Comparison of ENCODE assay signal across 10 cellular contexts in the genomic region with DNA sequence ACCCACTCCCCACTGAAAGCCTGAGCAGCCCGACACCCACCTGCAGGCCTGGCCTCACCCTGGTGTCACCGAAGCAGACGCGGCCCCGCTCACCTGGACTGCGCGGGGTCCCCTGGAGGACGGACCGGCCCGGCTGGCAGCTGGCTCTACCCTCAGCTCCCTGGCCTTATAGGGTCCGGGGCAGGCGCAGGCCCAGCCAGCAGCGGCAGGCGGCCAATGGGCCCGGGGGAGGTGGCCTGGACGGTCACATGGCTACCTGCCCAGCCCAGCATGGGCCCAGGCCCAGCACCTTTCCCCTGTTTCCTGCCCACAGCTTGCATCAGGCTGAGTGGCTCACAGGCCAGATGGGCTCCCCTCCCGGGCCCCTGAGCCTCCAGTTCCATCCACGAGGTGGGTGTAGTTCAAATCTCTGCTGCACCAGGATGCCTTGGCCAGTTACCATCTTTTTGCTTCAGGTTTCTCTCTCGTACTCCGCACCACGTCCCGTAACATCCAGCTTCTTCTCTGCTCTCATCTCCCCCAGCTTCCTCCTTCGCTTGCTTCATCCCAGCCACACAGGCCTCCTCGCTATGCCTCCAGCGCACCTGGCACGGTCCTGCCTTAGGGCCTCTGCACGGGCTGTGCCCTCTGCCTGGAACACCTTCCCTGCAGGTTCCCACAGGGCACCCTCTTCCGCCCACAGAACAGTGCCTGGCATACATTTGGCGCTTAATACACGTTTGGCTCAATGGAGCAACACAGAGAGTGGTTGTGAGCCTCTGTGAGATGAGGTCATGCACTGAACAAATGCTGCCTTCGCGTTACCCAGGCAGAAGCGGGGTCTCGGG. TPM values are rescaled to one million over a fixed set of nuclear protein-coding genes. Genes with fewer than 3 reads are reported as not detected.
A peak's percentile ranks its signal among the peaks of the same experiment; 100 is the strongest.
DNase-seq lines count a peak whose midpoint lies in the region; ATAC-seq and TF ChIP-seq lines count a peak whose summit lies in the region.
"Had no signal": no experiment of that assay in that cellular context is flagged by ENCODE, and none has a peak within 500 bp of the region (broad histone marks: within the 10 kb centered on the region; RNA-seq: fewer than 3 reads in every experiment).

A gene with protein sequence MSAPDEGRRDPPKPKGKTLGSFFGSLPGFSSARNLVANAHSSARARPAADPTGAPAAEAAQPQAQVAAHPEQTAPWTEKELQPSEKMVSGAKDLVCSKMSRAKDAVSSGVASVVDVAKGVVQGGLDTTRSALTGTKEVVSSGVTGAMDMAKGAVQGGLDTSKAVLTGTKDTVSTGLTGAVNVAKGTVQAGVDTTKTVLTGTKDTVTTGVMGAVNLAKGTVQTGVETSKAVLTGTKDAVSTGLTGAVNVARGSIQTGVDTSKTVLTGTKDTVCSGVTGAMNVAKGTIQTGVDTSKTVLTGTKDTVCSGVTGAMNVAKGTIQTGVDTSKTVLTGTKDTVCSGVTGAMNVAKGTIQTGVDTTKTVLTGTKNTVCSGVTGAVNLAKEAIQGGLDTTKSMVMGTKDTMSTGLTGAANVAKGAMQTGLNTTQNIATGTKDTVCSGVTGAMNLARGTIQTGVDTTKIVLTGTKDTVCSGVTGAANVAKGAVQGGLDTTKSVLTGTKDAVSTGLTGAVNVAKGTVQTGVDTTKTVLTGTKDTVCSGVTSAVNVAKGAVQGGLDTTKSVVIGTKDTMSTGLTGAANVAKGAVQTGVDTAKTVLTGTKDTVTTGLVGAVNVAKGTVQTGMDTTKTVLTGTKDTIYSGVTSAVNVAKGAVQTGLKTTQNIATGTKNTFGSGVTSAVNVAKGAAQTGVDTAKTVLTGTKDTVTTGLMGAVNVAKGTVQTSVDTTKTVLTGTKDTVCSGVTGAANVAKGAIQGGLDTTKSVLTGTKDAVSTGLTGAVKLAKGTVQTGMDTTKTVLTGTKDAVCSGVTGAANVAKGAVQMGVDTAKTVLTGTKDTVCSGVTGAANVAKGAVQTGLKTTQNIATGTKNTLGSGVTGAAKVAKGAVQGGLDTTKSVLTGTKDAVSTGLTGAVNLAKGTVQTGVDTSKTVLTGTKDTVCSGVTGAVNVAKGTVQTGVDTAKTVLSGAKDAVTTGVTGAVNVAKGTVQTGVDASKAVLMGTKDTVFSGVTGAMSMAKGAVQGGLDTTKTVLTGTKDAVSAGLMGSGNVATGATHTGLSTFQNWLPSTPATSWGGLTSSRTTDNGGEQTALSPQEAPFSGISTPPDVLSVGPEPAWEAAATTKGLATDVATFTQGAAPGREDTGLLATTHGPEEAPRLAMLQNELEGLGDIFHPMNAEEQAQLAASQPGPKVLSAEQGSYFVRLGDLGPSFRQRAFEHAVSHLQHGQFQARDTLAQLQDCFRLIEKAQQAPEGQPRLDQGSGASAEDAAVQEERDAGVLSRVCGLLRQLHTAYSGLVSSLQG (N-terminal part only) (minus strand): TSS at position 142 of the 827 bp plus-strand sequence. CDS start 214 bp downstream, outside the sequence.

- no peaks in the 10 kb centered on the region for H3K9me3 ChIP-seq in mesenchymal stem cell (ENCODE audit: control insufficient read depth, low read length)

- 90% methylated on average over 34 of the region's 34 CpGs for WGBS in mesenchymal stem cell

- TF ChIP-seq CTCF in type B pancreatic cell (conservative IDR thresholded peaks at IDR 0.05), result no peak

- no peaks in the 10 kb centered on the region for H3K36me3 ChIP-seq in mesenchymal stem cell (ENCODE audit: control insufficient read depth in 1 of 2, insufficient read depth in 2 of 2, low read depth in 1 of 2, low read length in 2 of 2)

- H2BK15ac ChIP-seq in mesenchymal stem cell (ENCODE audit: low read depth, poor library complexity, severe bottlenecking), result peak within 1 kb of the TSS; percentile 12

- H3K4me3 Mint-ChIP-seq in type B pancreatic cell, result no peak within 1 kb of the TSS
- no peak within 1 kb of the TSS for H3K4me3 Mint-ChIP-seq in activated T-helper 17 cell treated with anti-CD3 and anti-CD28 coated beads, Interleukin-2, amount 50 U/mL, for 72 hours
- H3K4me3 Mint-ChIP-seq: mesothelial cell of epicardium had no signal

- H3K79me1 ChIP-seq in mesenchymal stem cell (replicated peaks; ENCODE audit: low read length, poor library complexity, severe bottlenecking), result no peaks in the 10 kb centered on the region

- no peaks in the 10 kb centered on the region for H3K27me3 Mint-ChIP-seq in type B pancreatic cell
- peaks cover 3% of the 10 kb centered on the region for H3K27me3 Mint-ChIP-seq in activated T-helper 17 cell treated with anti-CD3 and anti-CD28 coated beads, Interleukin-2, amount 50 U/mL, for 72 hours

- H3K27me3 ChIP-seq in mesenchymal stem cell (ENCODE audit: control insufficient read depth in 1 of 2, insufficient read depth in 1 of 2, low read length in 2 of 2), result peaks cover 0 to 25% of the 10 kb centered on the region in 2 experiments

- no peak within 1 kb of the TSS for H3K4ac ChIP-seq in mesenchymal stem cell (ENCODE audit: low read depth in 1 of 2, low read length in 2 of 2)

- no peaks in the 10 kb centered on the region for H3K4me1 Mint-ChIP-seq in type B pancreatic cell (ENCODE audit: unreplicated experiment)
- no peaks in the 10 kb centered on the region for H3K4me1 Mint-ChIP-seq in activated T-helper 17 cell treated with anti-CD3 and anti-CD28 coated beads, Interleukin-2, amount 50 U/mL, for 72 hours

- H3K9me3 Mint-ChIP-seq in type B pancreatic cell, result no peaks in the 10 kb centered on the region
- H3K9me3 Mint-ChIP-seq in activated T-helper 17 cell treated with anti-CD3 and anti-CD28 coated beads, Interleukin-2, amount 50 U/mL, for 72 hours, result no peaks in the 10 kb centered on the region
- H3K9me3 Mint-ChIP-seq: mesothelial cell of epicardium had no signal

- H4K8ac ChIP-seq in mesenchymal stem cell (ENCODE audit: low read length), result no peak within 1 kb of the TSS

- H3K4me1 ChIP-seq in mesenchymal stem cell (ENCODE audit: control insufficient read depth, insufficient read depth, low read depth, low read length), result peaks cover 27% of the 10 kb centered on the region

- H3K18ac ChIP-seq in mesenchymal stem cell (ENCODE audit: low read depth in 1 of 2, low read length in 2 of 2), result no peak within 1 kb of the TSS

- no peak within 1 kb of the TSS for H2BK5ac ChIP-seq in mesenchymal stem cell (ENCODE audit: low read depth, low read length, poor library complexity, severe bottlenecking)

- no peaks in the 10 kb centered on the region for H3K36me3 Mint-ChIP-seq in type B pancreatic cell
- H3K36me3 Mint-ChIP-seq in activated T-helper 17 cell treated with anti-CD3 and anti-CD28 coated beads, Interleukin-2, amount 50 U/mL, for 72 hours (ENCODE audit: low read depth), result no peaks in the 10 kb centered on the region
- H3K36me3 Mint-ChIP-seq: mesothelial cell of epicardium had no signal

- no peak within 1 kb of the TSS for H3K27ac ChIP-seq in mesenchymal stem cell (ENCODE audit: low read length, poor library complexity, severe bottlenecking)

- no peak within 1 kb of the TSS for H2BK120ac ChIP-seq in mesenchymal stem cell (ENCODE audit: low read depth, low read length)

- H3K14ac ChIP-seq in mesenchymal stem cell (ENCODE audit: low read length in 2 of 2), result no peak within 1 kb of the TSS

- peak within 1 kb of the TSS in 1 of 2 experiments; percentile 27 for H2BK12ac ChIP-seq in mesenchymal stem cell (ENCODE audit: low read length in 2 of 2)

- no peak within 1 kb of the TSS for H2AK5ac ChIP-seq in mesenchymal stem cell (ENCODE audit: low read length, severe bottlenecking)

- no peak within 1 kb of the TSS for H3K4me2 ChIP-seq in mesenchymal stem cell (ENCODE audit: low read length, poor library complexity, severe bottlenecking)

- peak within 1 kb of the TSS; percentile 76 for H3K9ac ChIP-seq in mesenchymal stem cell (ENCODE audit: low read length)

- H3K23ac ChIP-seq in mesenchymal stem cell (ENCODE audit: low read length in 2 of 2), result no peak within 1 kb of the TSS

- no peak within 1 kb of the TSS for H2AFZ ChIP-seq in mesenchymal stem cell (ENCODE audit: low read depth, low read length)

- H3K27ac Mint-ChIP-seq in type B pancreatic cell, result no peak within 1 kb of the TSS
- no peak within 1 kb of the TSS for H3K27ac Mint-ChIP-seq in activated T-helper 17 cell treated with anti-CD3 and anti-CD28 coated beads, Interleukin-2, amount 50 U/mL, for 72 hours

- DNase-seq in RPMI8226 (peak; percentile 26), mesenchymal stem cell (no peak), type B pancreatic cell (ENCODE audit: extremely low spot score, unreplicated experiment) (peak; percentile 66), NCI-H146 (lab: John Stamatoyannopoulos, UW) (no peak)
- DNase-seq: NCI-H1105, T-helper 9 cell had no signal

- peak within 1 kb of the TSS; percentile 10 to 60 for H3K4me3 ChIP-seq in mesenchymal stem cell (ENCODE audit: insufficient read depth in 1 of 2, low read depth in 1 of 2, low read length in 2 of 2)

- H4K91ac ChIP-seq in mesenchymal stem cell (ENCODE audit: low read length), result peak within 1 kb of the TSS; percentile 34

- ATAC-seq in esophagus mucosa (peak; percentile 48), HG03280 (IDR thresholded peaks at IDR 0.05; ENCODE audit: unreplicated experiment) (no peak)
- no peak for ATAC-seq in activated T-helper 17 cell treated with anti-CD3 and anti-CD28 coated beads, Interleukin-2, amount 50 U/mL, for 72 hours (replicated peaks)

RNA-seq across cellular contexts. Expression of the gene that starts here (rescaled TPM):
- total RNA-seq in esophagus mucosa (0.96 TPM), type B pancreatic cell (ENCODE audit: low replicate concordance) (0.48 TPM in 2 replicates)
- 0.01 TPM for polyA plus RNA-seq in mesenchymal stem cell (2013, experiment 1 of 2)
- 0.01 TPM for polyA plus RNA-seq in mesenchymal stem cell (2013, experiment 2 of 2)
- total RNA-seq in activated T-helper 17 cell treated with anti-CD3 and anti-CD28 coated beads, Interleukin-2, amount 50 U/mL, for 72 hours, result under 1 TPM in 1 of 2 donors, not detected in 1; 0.05 TPM

Comparison
In these comparisons a context has a peak if more than half of its experiments do, and no peak if none do; other contexts are left out.
1. Peak in ATAC-seq in esophagus mucosa; RNA of the gene not detected or under 1 TPM.
2. Peak in DNase-seq in type B pancreatic cell; RNA of the gene not detected or under 1 TPM.